ENCODE assay signal across 8 cellular contexts in genomic region chr7:2018786-2019692, GRCh38.
A peak's percentile ranks its signal among the peaks of the same experiment; 100 is the strongest.
DNase-seq lines count a peak whose midpoint lies in the region; ATAC-seq and TF ChIP-seq lines count a peak whose summit lies in the region.

No MANE protein-coding gene starts in this region.

- WGBS in hepatocyte (ENCODE audit: low lambda C conversion rate, missing lambda C conversion rate): 62% methylated on average over 25 of the region's 32 CpGs

- no peaks in the 10 kb centered on the region for H3K36me3 ChIP-seq in hepatocyte (replicated peaks; ENCODE audit: insufficient read depth, low read depth)

- no peak for DNase-seq in activated T-cell treated with anti-CD3 and anti-CD28 coated beads, Interleukin-2, amount 50 U/mL, for 4 hours
- DNase-seq in activated T-cell treated with anti-CD3 and anti-CD28 coated beads, Interleukin-2, amount 50 U/mL, for 48 hours: no peak
- peak; percentile 82 for DNase-seq in hepatocyte (ENCODE audit: low spot score)
- no peak for DNase-seq in D341Med (ENCODE audit: low spot score)
- no peak for DNase-seq in NCI-H1436 treated with DMSO at 0.1 percent for 48 hours (lab: John Stamatoyannopoulos, UW)

- peak overlapping the region; percentile 58 for H3K27ac Mint-ChIP-seq in activated naive CD8-positive, alpha-beta T cell
- peak overlapping the region; percentile 84 for H3K27ac Mint-ChIP-seq in stimulated activated memory B cell treated with anti-CD40 and anti-IgM and Interleukin-4, amounts not matched to agents 10 μg/mL and 1 μg/mL and 100 μg/mL, for 72 hours

- no peak overlapping the region for H3K4me3 Mint-ChIP-seq in activated T-cell treated with anti-CD3 and anti-CD28 coated beads, Interleukin-2, amount 50 U/mL, for 4 hours
- H3K4me3 Mint-ChIP-seq in activated naive CD8-positive, alpha-beta T cell: no peak overlapping the region
- H3K4me3 Mint-ChIP-seq in stimulated activated memory B cell treated with anti-CD40 and anti-IgM and Interleukin-4, amounts not matched to agents 10 μg/mL and 1 μg/mL and 100 μg/mL, for 72 hours: peak overlapping the region; percentile 60

- H3K4me1 ChIP-seq in hepatocyte (ENCODE audit: insufficient read depth): peaks cover 17% of the 10 kb centered on the region

- H2AFZ ChIP-seq in hepatocyte: no peak overlapping the region

- H3K4me3 ChIP-seq in hepatocyte: no peak overlapping the region

- no peaks in the 10 kb centered on the region for H3K9me2 ChIP-seq in hepatocyte (replicated peaks; ENCODE audit: insufficient read depth)

- no peaks in the 10 kb centered on the region for H3K27me3 Mint-ChIP-seq in activated T-cell treated with anti-CD3 and anti-CD28 coated beads, Interleukin-2, amount 50 U/mL, for 4 hours (ENCODE audit: low read depth)
- H3K27me3 Mint-ChIP-seq in activated naive CD8-positive, alpha-beta T cell: no peaks in the 10 kb centered on the region
- H3K27me3 Mint-ChIP-seq in stimulated activated memory B cell treated with anti-CD40 and anti-IgM and Interleukin-4, amounts not matched to agents 10 μg/mL and 1 μg/mL and 100 μg/mL, for 72 hours: no peaks in the 10 kb centered on the region

- peak overlapping the region; percentile 59 for H3K4me2 ChIP-seq in hepatocyte

- TF ChIP-seq CTCF in hepatocyte (IDR thresholded peaks at IDR 0.05; ENCODE audit: poor library complexity): no peak

- peaks cover 22% of the 10 kb centered on the region for H3K4me1 Mint-ChIP-seq in activated T-cell treated with anti-CD3 and anti-CD28 coated beads, Interleukin-2, amount 50 U/mL, for 4 hours (ENCODE audit: low read depth)
- peaks cover 23% of the 10 kb centered on the region for H3K4me1 Mint-ChIP-seq in activated naive CD8-positive, alpha-beta T cell (ENCODE audit: low read depth)
- peaks cover 55% of the 10 kb centered on the region for H3K4me1 Mint-ChIP-seq in stimulated activated memory B cell treated with anti-CD40 and anti-IgM and Interleukin-4, amounts not matched to agents 10 μg/mL and 1 μg/mL and 100 μg/mL, for 72 hours

- H4K20me1 ChIP-seq in hepatocyte (ENCODE audit: insufficient read depth, poor library complexity, severe bottlenecking): no peaks in the 10 kb centered on the region

- H3K27me3 ChIP-seq in hepatocyte: no peaks in the 10 kb centered on the region

- no peaks in the 10 kb centered on the region for H3K79me2 ChIP-seq in hepatocyte

- no peaks in the 10 kb centered on the region for H3K9me3 Mint-ChIP-seq in activated T-cell treated with anti-CD3 and anti-CD28 coated beads, Interleukin-2, amount 50 U/mL, for 4 hours
- H3K9me3 Mint-ChIP-seq in activated naive CD8-positive, alpha-beta T cell (ENCODE audit: low read depth): no peaks in the 10 kb centered on the region
- peaks cover 1% of the 10 kb centered on the region for H3K9me3 Mint-ChIP-seq in stimulated activated memory B cell treated with anti-CD40 and anti-IgM and Interleukin-4, amounts not matched to agents 10 μg/mL and 1 μg/mL and 100 μg/mL, for 72 hours

- ATAC-seq in activated T-cell treated with anti-CD3 and anti-CD28 coated beads, Interleukin-2, amount 50 U/mL, for 4 hours: peak; percentile 2 to 4
- peak; percentile 53 for ATAC-seq in stimulated activated memory B cell treated with anti-CD40 and anti-IgM and Interleukin-4, amounts not matched to agents 10 μg/mL and 1 μg/mL and 100 μg/mL, for 72 hours
- ATAC-seq in HG03520 (IDR thresholded peaks at IDR 0.05; ENCODE audit: unreplicated experiment): no peak

- peaks cover under 1% of the 10 kb centered on the region for H3K36me3 Mint-ChIP-seq in activated T-cell treated with anti-CD3 and anti-CD28 coated beads, Interleukin-2, amount 50 U/mL, for 4 hours (ENCODE audit: insufficient read depth)
- peaks cover 8% of the 10 kb centered on the region for H3K36me3 Mint-ChIP-seq in activated naive CD8-positive, alpha-beta T cell
- H3K36me3 Mint-ChIP-seq in stimulated activated memory B cell treated with anti-CD40 and anti-IgM and Interleukin-4, amounts not matched to agents 10 μg/mL and 1 μg/mL and 100 μg/mL, for 72 hours: peaks cover 17% of the 10 kb centered on the region

- no peaks in the 10 kb centered on the region for H3K9me3 ChIP-seq in hepatocyte (ENCODE audit: low read depth)

- H3K27ac ChIP-seq in hepatocyte: peak overlapping the region; percentile 88
